Comparison of ENCODE assay signal across 8 cellular contexts in the genomic region with DNA sequence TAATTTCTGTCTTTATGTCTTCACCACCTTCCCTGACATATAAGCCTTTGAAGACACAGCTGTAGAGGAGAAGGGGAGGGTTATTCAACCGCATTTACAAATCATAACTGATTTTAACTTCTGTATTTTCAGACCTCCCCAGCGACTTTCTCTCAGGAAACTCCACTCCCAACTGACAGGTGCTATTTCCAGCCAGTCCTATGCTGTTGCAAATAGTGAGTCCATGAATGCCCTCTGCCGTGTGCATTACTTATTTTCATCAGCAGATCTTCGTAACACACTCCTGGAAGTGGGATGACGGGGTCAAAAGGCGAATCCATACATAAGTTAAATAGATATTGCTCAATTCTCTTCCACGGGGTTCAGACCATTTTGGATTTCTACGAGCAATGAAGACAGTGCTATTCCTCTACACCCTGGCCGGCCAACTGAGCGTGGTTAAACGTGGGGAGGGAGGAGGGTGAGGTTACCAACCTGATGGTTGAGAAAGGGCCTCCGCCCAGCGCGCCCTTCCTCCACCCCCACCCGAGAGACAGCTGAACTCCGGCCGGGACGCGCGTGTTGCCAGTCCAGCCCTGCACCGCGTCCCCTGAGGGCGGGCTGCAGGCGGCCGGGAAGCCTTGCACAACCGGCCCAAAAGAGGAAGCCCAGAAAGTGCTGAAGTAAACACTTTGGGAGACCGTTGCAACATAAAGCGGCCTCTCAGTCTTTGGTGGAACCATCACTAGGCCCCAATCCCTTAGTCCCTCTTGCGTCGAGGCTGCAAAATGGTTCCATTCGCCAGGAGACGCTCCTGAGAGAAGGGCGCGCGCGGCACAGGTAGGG. TPM values are rescaled to one million over a fixed set of nuclear protein-coding genes. Genes with fewer than 3 reads are reported as not detected.
DNase-seq lines count a peak whose midpoint lies in the region; ATAC-seq and TF ChIP-seq lines count a peak whose summit lies in the region.

A gene with protein sequence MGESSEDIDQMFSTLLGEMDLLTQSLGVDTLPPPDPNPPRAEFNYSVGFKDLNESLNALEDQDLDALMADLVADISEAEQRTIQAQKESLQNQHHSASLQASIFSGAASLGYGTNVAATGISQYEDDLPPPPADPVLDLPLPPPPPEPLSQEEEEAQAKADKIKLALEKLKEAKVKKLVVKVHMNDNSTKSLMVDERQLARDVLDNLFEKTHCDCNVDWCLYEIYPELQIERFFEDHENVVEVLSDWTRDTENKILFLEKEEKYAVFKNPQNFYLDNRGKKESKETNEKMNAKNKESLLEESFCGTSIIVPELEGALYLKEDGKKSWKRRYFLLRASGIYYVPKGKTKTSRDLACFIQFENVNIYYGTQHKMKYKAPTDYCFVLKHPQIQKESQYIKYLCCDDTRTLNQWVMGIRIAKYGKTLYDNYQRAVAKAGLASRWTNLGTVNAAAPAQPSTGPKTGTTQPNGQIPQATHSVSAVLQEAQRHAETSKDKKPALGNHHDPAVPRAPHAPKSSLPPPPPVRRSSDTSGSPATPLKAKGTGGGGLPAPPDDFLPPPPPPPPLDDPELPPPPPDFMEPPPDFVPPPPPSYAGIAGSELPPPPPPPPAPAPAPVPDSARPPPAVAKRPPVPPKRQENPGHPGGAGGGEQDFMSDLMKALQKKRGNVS (plus strand): TSS at position 705 of the 825 bp plus-strand sequence. CDS start 53,986 bp downstream, outside the sequence.

- peak; percentile 60 for ATAC-seq in GM21526 (IDR thresholded peaks at IDR 0.05; ENCODE audit: low FRiP score, unreplicated experiment)
- peak; percentile 57 for ATAC-seq in activated CD8-positive, alpha-beta memory T cell treated with anti-CD3 and anti-CD28 coated beads, Interleukin-2, amount 10 ng/mL, durations not matched to agents 7 days and 5 days
- ATAC-seq in natural killer cell = peak; percentile 49 to 82 (median 58)
- ATAC-seq in upper lobe of left lung (ENCODE audit: low FRiP score in 2 of 2) = peak; percentile 95

- H3K36me3 Mint-ChIP-seq in activated CD8-positive, alpha-beta memory T cell treated with anti-CD3 and anti-CD28 coated beads, Interleukin-2, amount 10 ng/mL, durations not matched to agents 7 days and 5 days = peaks cover 17% of the 10 kb centered on the region
- H3K36me3 Mint-ChIP-seq in natural killer cell = no peaks in the 10 kb centered on the region

- H3K27me3 ChIP-seq in KMS-11 (ENCODE audit: insufficient read depth, low read depth) = no peaks in the 10 kb centered on the region
- no peaks in the 10 kb centered on the region for H3K27me3 ChIP-seq in fibroblast of lung (ENCODE audit: control insufficient read depth, insufficient read depth, low read length)
- H3K27me3 ChIP-seq in upper lobe of left lung = no peaks in the 10 kb centered on the region
- peaks cover 4% of the 10 kb centered on the region for H3K27me3 ChIP-seq in prostate gland (replicated peaks; ENCODE audit: insufficient read depth)

- H3K9ac ChIP-seq in KMS-11 (no peak within 1 kb of the TSS; the same call in 1 of the 2 replicates), fibroblast of lung (ENCODE audit: insufficient read depth, low read length) (peak within 1 kb of the TSS; percentile 23)

- H3K27ac Mint-ChIP-seq in activated CD8-positive, alpha-beta memory T cell treated with anti-CD3 and anti-CD28 coated beads, Interleukin-2, amount 10 ng/mL, durations not matched to agents 7 days and 5 days = peak within 1 kb of the TSS; percentile 90
- peak within 1 kb of the TSS; percentile 85 to 97 for H3K27ac Mint-ChIP-seq in natural killer cell

- no peaks in the 10 kb centered on the region for H3K79me2 ChIP-seq in KMS-11 (ENCODE audit: insufficient read depth, low read depth)
- H3K79me2 ChIP-seq in fibroblast of lung (ENCODE audit: control insufficient read depth, insufficient read depth, low read length) = no peaks in the 10 kb centered on the region

- peak within 1 kb of the TSS; percentile 59; the same call in 1 of the 2 replicates for H2AFZ ChIP-seq in KMS-11 (ENCODE audit: low read depth)
- peak within 1 kb of the TSS; percentile 35 for H2AFZ ChIP-seq in fibroblast of lung (ENCODE audit: low read length)

- intact Hi-C loops in natural killer cell (cut with micrococcal nuclease) = loop anchor here (2.0 to 5.0 kb wide), 3 partner anchors 49 to 419 kb away; no protein-coding TSS in a partner anchor
- intact Hi-C loops in prostate gland (cut with DNase I) = no loop called here

- CTCF ChIA-PET in activated CD8-positive, alpha-beta memory T cell treated with anti-CD3 and anti-CD28 coated beads, Interleukin-2, amount 10 ng/mL, durations not matched to agents 7 days and 5 days (lab: Charles Lee) = interaction anchor here (0.9 to 2.0 kb wide), 4 partner anchors 8 to 102 kb away, joined by 3 to 5 read pairs (median 4); no protein-coding TSS in a partner anchor

- DNase-seq in EH (ENCODE audit: low read depth) (peak; percentile 69), fibroblast of lung (ENCODE audit: low read depth in 2 of 2) (peak; percentile 3 to 22), natural killer cell (peak; percentile 58), upper lobe of left lung (peak; percentile 93 to 96), prostate gland (ENCODE audit: low spot score) (no peak)
- peak; percentile 77 for DNase-seq in activated CD8-positive, alpha-beta memory T cell treated with anti-CD3 and anti-CD28 coated beads, Interleukin-2, amount 10 ng/mL, durations not matched to agents 7 days and 5 days

- peak in 3 of 4 donors; percentile 37 to 70 (median 59) for TF ChIP-seq EP300 in upper lobe of left lung (IDR thresholded peaks at IDR 0.05)

- H3K4me2 ChIP-seq in KMS-11 (no peak within 1 kb of the TSS), fibroblast of lung (ENCODE audit: extremely low read depth, insufficient read depth, low read length) (no peak within 1 kb of the TSS)

- H4K20me1 ChIP-seq in KMS-11 (ENCODE audit: insufficient read depth) (no peaks in the 10 kb centered on the region), fibroblast of lung (ENCODE audit: control insufficient read depth, extremely low read depth, insufficient read depth, low read length) (no peaks in the 10 kb centered on the region)

- no peaks in the 10 kb centered on the region for H3K27me3 Mint-ChIP-seq in activated CD8-positive, alpha-beta memory T cell treated with anti-CD3 and anti-CD28 coated beads, Interleukin-2, amount 10 ng/mL, durations not matched to agents 7 days and 5 days
- no peaks in the 10 kb centered on the region for H3K27me3 Mint-ChIP-seq in natural killer cell (ENCODE audit: low read depth in 2 of 2)

- no peak within 1 kb of the TSS for H3K4me3 ChIP-seq in KMS-11 (IDR thresholded peaks at IDR 0.05; ENCODE audit: insufficient read depth, low read depth, low read length)
- peak within 1 kb of the TSS in 1 of 4 experiments; percentile 47 for H3K4me3 ChIP-seq in fibroblast of lung (replicated peaks in 1 of 4; ENCODE audit: control extremely low read depth in 1 of 4, insufficient read depth in 1 of 4, low read depth in 3 of 4, low read length in 4 of 4)
- peak within 1 kb of the TSS; percentile 31 to 57 (median 52) for H3K4me3 ChIP-seq in upper lobe of left lung
- H3K4me3 ChIP-seq in prostate gland = peak within 1 kb of the TSS in 1 of 2 donors; percentile 13

- H3K27ac ChIP-seq in KMS-11 = no peak within 1 kb of the TSS
- peak within 1 kb of the TSS; percentile 14 for H3K27ac ChIP-seq in fibroblast of lung (ENCODE audit: insufficient read depth, low read length)
- H3K27ac ChIP-seq in upper lobe of left lung = peak within 1 kb of the TSS; percentile 91 to 94 (median 93)
- no peak within 1 kb of the TSS for H3K27ac ChIP-seq in prostate gland

- TF ChIP-seq POLR2A in upper lobe of left lung (IDR thresholded peaks at IDR 0.05) = peak in 1 of 4 donors; percentile 75
- TF ChIP-seq POLR2A in prostate gland (IDR thresholded peaks at IDR 0.05) = no peak

- H3K4me3 Mint-ChIP-seq in activated CD8-positive, alpha-beta memory T cell treated with anti-CD3 and anti-CD28 coated beads, Interleukin-2, amount 10 ng/mL, durations not matched to agents 7 days and 5 days = peak within 1 kb of the TSS; percentile 95
- peak within 1 kb of the TSS; percentile 97 for H3K4me3 Mint-ChIP-seq in natural killer cell

- H3K36me3 ChIP-seq in KMS-11 (ENCODE audit: insufficient read depth) = no peaks in the 10 kb centered on the region
- H3K36me3 ChIP-seq in fibroblast of lung (ENCODE audit: control insufficient read depth, insufficient read depth, low read length) = no peaks in the 10 kb centered on the region
- no peaks in the 10 kb centered on the region for H3K36me3 ChIP-seq in upper lobe of left lung
- H3K36me3 ChIP-seq in prostate gland = no peaks in the 10 kb centered on the region

- whole genome bisulfite sequencing in upper lobe of left lung, 2 donors = 9 to 12% methylated on average over 21 to 36 of the region's 36 CpGs
- 27% methylated on average over 36 of the region's 36 CpGs for WGBS in prostate gland

- H3K4me1 Mint-ChIP-seq in activated CD8-positive, alpha-beta memory T cell treated with anti-CD3 and anti-CD28 coated beads, Interleukin-2, amount 10 ng/mL, durations not matched to agents 7 days and 5 days = peaks cover 39% of the 10 kb centered on the region
- peaks cover 50 to 56% of the 10 kb centered on the region in 2 donors for H3K4me1 Mint-ChIP-seq in natural killer cell

- TF ChIP-seq CTCF in KMS-11 (conservative IDR thresholded peaks at IDR 0.05; ENCODE audit: low read depth, low read length) (no peak), fibroblast of lung (conservative IDR thresholded peaks at IDR 0.05 in 1 of 2, IDR thresholded peaks at IDR 0.05 in 1 of 2; ENCODE audit: low read depth in 1 of 2, low read length in 2 of 2) (no peak), natural killer cell (IDR thresholded peaks at IDR 0.05) (no peak), upper lobe of left lung (IDR thresholded peaks at IDR 0.05) (peak in 1 of 6 experiments; percentile 18), prostate gland (IDR thresholded peaks at IDR 0.05) (no peak)

- H3K9me3 Mint-ChIP-seq in activated CD8-positive, alpha-beta memory T cell treated with anti-CD3 and anti-CD28 coated beads, Interleukin-2, amount 10 ng/mL, durations not matched to agents 7 days and 5 days (ENCODE audit: low read depth) = no peaks in the 10 kb centered on the region
- peaks cover 0 to 2% of the 10 kb centered on the region in 2 donors for H3K9me3 Mint-ChIP-seq in natural killer cell

- no peaks in the 10 kb centered on the region for H3K4me1 ChIP-seq in KMS-11 (ENCODE audit: low read depth, poor library complexity, severe bottlenecking)
- H3K4me1 ChIP-seq in fibroblast of lung (ENCODE audit: control insufficient read depth, extremely low read depth, insufficient read depth, low read length) = peaks cover 2% of the 10 kb centered on the region
- H3K4me1 ChIP-seq in upper lobe of left lung = peaks cover 0 to 15% (median 4%) of the 10 kb centered on the region in 4 donors
- no peaks in the 10 kb centered on the region for H3K4me1 ChIP-seq in prostate gland (replicated peaks)

- H3K9me3 ChIP-seq in fibroblast of lung (ENCODE audit: control insufficient read depth, insufficient read depth, low read depth, low read length) (no peaks in the 10 kb centered on the region), upper lobe of left lung (no peaks in the 10 kb centered on the region), prostate gland (no peaks in the 10 kb centered on the region)

RNA-seq across cellular contexts. Expression of the gene that starts here (rescaled TPM):
- 10 to 100 TPM; 73.2 to 73.8 TPM for total RNA-seq in activated CD8-positive, alpha-beta memory T cell treated with anti-CD3 and anti-CD28 coated beads, Interleukin-2, amount 10 ng/mL, durations not matched to agents 7 days and 5 days
- total RNA-seq in fibroblast of lung (1.5 and 3.1 TPM in 2 replicates), natural killer cell (100 to 1,000 TPM in 2 of 3 donors, 10 to 100 TPM in 1; 92.5 to 119 (median 100) TPM), upper lobe of left lung (10 to 100 TPM; 15.8 to 45.1 (median 31.3) TPM), prostate gland (1 to 10 TPM; 1.3 to 3.1 TPM)
- polyA plus RNA-seq in fibroblast of lung = 1.3 and 1.5 TPM in 2 replicates
- 2.5 and 3.1 TPM in 2 replicates for polyA plus RNA-seq in fibroblast of lung (2012)
- polyA minus RNA-seq in fibroblast of lung (ENCODE audit: low replicate concordance) = 0.48 TPM in 1 of 2 replicates, not detected in the other

Comparison
In these comparisons a context has a peak if more than half of its experiments do, and no peak if none do; other contexts are left out.
1. H3K27ac ChIP-seq: peak in fibroblast of lung (single experiment) and upper lobe of left lung (4 of 4); none in KMS-11 (single experiment) and prostate gland (0 of 2).
2. Peak in every context shown above with its lines, with median percentiles within 50 percentile points of each other: ATAC-seq.